Comparison of ENCODE assay signal across 8 cellular contexts in the genomic region with DNA sequence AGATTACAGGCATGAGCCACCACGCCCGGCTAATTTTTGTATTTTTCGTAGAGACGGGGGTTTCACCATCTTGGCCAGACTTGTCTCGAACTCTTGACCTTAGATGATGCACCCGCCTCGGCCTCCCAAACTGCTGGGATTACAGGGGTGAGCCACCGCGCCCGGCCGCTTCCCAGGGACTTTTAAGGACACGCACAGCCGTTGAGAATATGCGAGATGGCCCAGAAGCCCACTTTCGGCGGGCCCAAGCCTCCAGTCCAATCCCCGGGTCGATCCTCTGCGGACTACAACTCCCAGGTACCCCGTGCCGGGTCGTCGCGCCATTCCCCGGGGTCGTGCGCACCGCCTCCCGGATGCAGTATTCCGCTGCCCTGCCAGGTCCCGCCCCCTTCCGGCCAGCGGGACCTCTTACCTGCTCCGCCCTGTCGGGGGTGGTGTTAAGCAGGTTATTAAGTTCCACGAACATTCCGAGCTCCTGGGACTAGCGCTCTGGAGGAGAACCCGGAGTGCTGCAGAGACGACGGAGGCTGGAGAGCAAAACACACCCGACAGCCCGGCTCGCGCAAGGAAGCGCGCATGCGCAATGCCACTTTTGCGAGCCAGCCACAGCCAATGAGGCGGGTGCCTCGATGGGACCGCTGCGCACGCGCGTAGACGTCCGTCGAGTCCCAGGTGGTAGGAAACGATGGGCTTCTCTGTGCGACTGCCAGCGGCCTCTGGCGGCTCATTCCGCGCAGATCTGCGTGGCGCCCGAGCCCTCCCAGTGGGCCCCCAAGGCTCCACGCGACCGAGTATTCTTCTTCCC. TPM values are rescaled to one million over a fixed set of nuclear protein-coding genes. Genes with fewer than 3 reads are reported as not detected.
DNase-seq lines count a peak whose midpoint lies in the region; ATAC-seq and TF ChIP-seq lines count a peak whose summit lies in the region.

A gene with protein sequence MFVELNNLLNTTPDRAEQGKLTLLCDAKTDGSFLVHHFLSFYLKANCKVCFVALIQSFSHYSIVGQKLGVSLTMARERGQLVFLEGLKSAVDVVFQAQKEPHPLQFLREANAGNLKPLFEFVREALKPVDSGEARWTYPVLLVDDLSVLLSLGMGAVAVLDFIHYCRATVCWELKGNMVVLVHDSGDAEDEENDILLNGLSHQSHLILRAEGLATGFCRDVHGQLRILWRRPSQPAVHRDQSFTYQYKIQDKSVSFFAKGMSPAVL (minus strand): TSS at position 588 of the 805 bp plus-strand sequence. CDS start 122 bp downstream, at position 466.

- ATAC-seq in GM19468 (IDR thresholded peaks at IDR 0.05; ENCODE audit: extremely low read depth, unreplicated experiment) (peak; percentile 55), lung (ENCODE audit: insufficient read depth, low FRiP score) (peak; percentile 100)

- 0% methylated on average over 71 of the region's 71 CpGs for WGBS in lung, 2 donors

- H3K4me1 ChIP-seq in lung (ENCODE audit: control insufficient read depth in 2 of 2, insufficient read depth in 2 of 2, low read length in 2 of 2) = peaks cover 0 to 4% of the 10 kb centered on the region in 2 donors

- H3K4me3 ChIP-seq in lung = peak within 1 kb of the TSS; percentile 68

- H3K27me3 ChIP-seq in lung (ENCODE audit: control insufficient read depth, insufficient read depth) = no peaks in the 10 kb centered on the region

- H3K36me3 ChIP-seq in lung (ENCODE audit: control insufficient read depth in 2 of 2, insufficient read depth in 2 of 2, low read length in 2 of 2) = peaks cover 5% of the 10 kb centered on the region in 2 donors

- peak within 1 kb of the TSS; percentile 88 to 95 for H3K27ac ChIP-seq in lung (ENCODE audit: low read depth in 1 of 2, low read length in 1 of 2)

- DNase-seq in COLO829 (ENCODE audit: low spot score) (peak; percentile 97), HS-5 (ENCODE audit: low read depth) (peak; percentile 89), NK-92 (lab: John Stamatoyannopoulos, UW; ENCODE audit: unreplicated experiment) (peak; percentile 81), lung (ENCODE audit: low spot score) (peak; percentile 96)
- peak; percentile 93 to 95 for DNase-seq in activated CD8-positive, alpha-beta memory T cell treated with anti-CD3 and anti-CD28 coated beads for 1 hour (ENCODE audit: extremely low read depth in 1 of 2, low read depth in 1 of 2)
- peak; percentile 97 for DNase-seq in effector CD4-positive, alpha-beta T cell
- peak; percentile 94 to 95 (median 94) for DNase-seq in stimulated activated CD4-positive, alpha-beta T cell treated with anti-CD3 and anti-CD28 coated beads, TNF-alpha, amount 100 ng/mL, for 4 hours (ENCODE audit: low read depth in 3 of 3)

- peak; percentile 39 for TF ChIP-seq CTCF in lung (IDR thresholded peaks at IDR 0.05; ENCODE audit: control extremely low read depth, extremely low read depth)

- no peaks in the 10 kb centered on the region for H3K9me3 ChIP-seq in lung (ENCODE audit: control insufficient read depth in 2 of 2, insufficient read depth in 1 of 2, low read length in 1 of 2)

RNA-seq across cellular contexts. Expression of the gene that starts here (rescaled TPM):
- total RNA-seq in lung = 10 to 100 TPM; 25.4 to 28.0 TPM
- 10 to 100 TPM; 27.3 to 31.3 TPM for polyA plus RNA-seq in lung

Comparison
In these comparisons a context has a peak if more than half of its experiments do, and no peak if none do; other contexts are left out.
1. Peak in every context shown above with its lines: DNase-seq, ATAC-seq, H3K4me3 ChIP-seq and H3K27ac ChIP-seq.